10 cellular contexts compared by ENCODE assay signal in genomic region chr18:50659091-50660003, GRCh38.
A peak's percentile ranks its signal among the peaks of the same experiment; 100 is the strongest.
DNase-seq lines count a peak whose midpoint lies in the region; ATAC-seq, FAIRE-seq and TF ChIP-seq lines count a peak whose summit lies in the region.
"Had no signal": no experiment of that assay in that cellular context is flagged by ENCODE, and none has a peak within 500 bp of the region (broad histone marks: within the 10 kb centered on the region; RNA-seq: fewer than 3 reads in every experiment).

No MANE protein-coding gene starts in this region.

- H3K9me3 Mint-ChIP-seq in CD4-positive, alpha-beta T cell, result peaks cover 4% of the 10 kb centered on the region

- H3K27me3 ChIP-seq in right cardiac atrium (ENCODE audit: control insufficient read depth, insufficient read depth), result no peaks in the 10 kb centered on the region
- H3K27me3 ChIP-seq in CD4-positive, alpha-beta T cell (ENCODE audit: control insufficient read depth, insufficient read depth, low read length), result no peaks in the 10 kb centered on the region

- intact Hi-C loops in right cardiac atrium (cut with DNase I), result loop anchor here in 2 of 4 donors (5.0 to 10.0 kb wide), 2 partner anchors 123 to 125 kb away; no protein-coding TSS in a partner anchor
- intact Hi-C loops in CD4-positive, alpha-beta T cell (cut with DNase I, micrococcal nuclease), result no loop called here

- H3K4me1 Mint-ChIP-seq in CD4-positive, alpha-beta T cell (ENCODE audit: low read depth), result no peaks in the 10 kb centered on the region

- peaks cover 8% of the 10 kb centered on the region for H3K4me1 ChIP-seq in right cardiac atrium (ENCODE audit: control insufficient read depth, insufficient read depth, low read length)

- no peaks in the 10 kb centered on the region for H3K9me3 ChIP-seq in right cardiac atrium (ENCODE audit: control insufficient read depth, low read length)
- no peaks in the 10 kb centered on the region for H3K9me3 ChIP-seq in CD4-positive, alpha-beta T cell (ENCODE audit: control insufficient read depth, low read length)

- H3K4me3 ChIP-seq in right cardiac atrium (ENCODE audit: low read length), result no peak overlapping the region
- H3K4me3 ChIP-seq: GM12878 had no signal

- no peak for TF ChIP-seq CTCF in CD4-positive, alpha-beta T cell (IDR thresholded peaks at IDR 0.05)

- H3K4me3 Mint-ChIP-seq in CD4-positive, alpha-beta T cell, result no peak overlapping the region
- H3K4me3 Mint-ChIP-seq: stimulated activated naive CD8-positive, alpha-beta T cell treated with anti-CD3 and anti-CD28 coated beads, Interleukin-15, Interleukin-2, amounts not matched to agents 100 ng/mL and 50 ng/mL, for 24 hours had no signal

- DNase-seq in NCI-H2171 treated with DMSO at 0.1 percent for 48 hours (lab: John Stamatoyannopoulos, UW) (peak; percentile 27), NCI-H2171 (lab: John Stamatoyannopoulos, UW) (no peak), astrocyte of the hippocampus (ENCODE audit: low read depth, low spot score) (peak; percentile 80), right cardiac atrium (no peak), urothelium cell line (ENCODE audit: low spot score) (peak; percentile 70), inferior parietal cortex (ENCODE audit: extremely low spot score) (no peak)
- no peak for DNase-seq in CD4-positive, alpha-beta T cell

- H3K36me3 Mint-ChIP-seq in CD4-positive, alpha-beta T cell (ENCODE audit: low read depth), result no peaks in the 10 kb centered on the region

- ATAC-seq in right cardiac atrium (peak; percentile 45 to 61), GM18520 (IDR thresholded peaks at IDR 0.05; ENCODE audit: unreplicated experiment) (no peak)
- no peak for ATAC-seq in CD4-positive, alpha-beta T cell (ENCODE audit: poor library complexity)
- ATAC-seq: GM12878 had no signal

- no peak for FAIRE-seq in urothelium cell line (lab: Jason Lieb, UNC)
- FAIRE-seq: GM12878 had no signal

- POLR2A ChIA-PET in CD4-positive, alpha-beta T cell (lab: Charles Lee), result no interaction called here

- no peak overlapping the region for H3K27ac Mint-ChIP-seq in CD4-positive, alpha-beta T cell
- H3K27ac Mint-ChIP-seq: stimulated activated naive CD8-positive, alpha-beta T cell treated with anti-CD3 and anti-CD28 coated beads, Interleukin-15, Interleukin-2, amounts not matched to agents 100 ng/mL and 50 ng/mL, for 24 hours had no signal

- WGBS in right cardiac atrium, result 38% methylated on average over 13 of the region's 13 CpGs

- peak overlapping the region; percentile 90 for H3K27ac ChIP-seq in right cardiac atrium (ENCODE audit: low read length)
- H3K27ac ChIP-seq in CD4-positive, alpha-beta T cell (ENCODE audit: low read depth, low read length), result no peak overlapping the region

- CTCF ChIA-PET in CD4-positive, alpha-beta T cell (lab: Charles Lee), result no interaction called here

- no peaks in the 10 kb centered on the region for H3K27me3 Mint-ChIP-seq in CD4-positive, alpha-beta T cell
- H3K27me3 Mint-ChIP-seq: stimulated activated naive CD8-positive, alpha-beta T cell treated with anti-CD3 and anti-CD28 coated beads, Interleukin-15, Interleukin-2, amounts not matched to agents 100 ng/mL and 50 ng/mL, for 24 hours had no signal

Comparison
In these comparisons a context has a peak if more than half of its experiments do, and no peak if none do; other contexts are left out.
1. DNase-seq: peak in NCI-H2171 treated with DMSO at 0.1 percent for 48 hours (single experiment), astrocyte of the hippocampus (single experiment) and urothelium cell line (single experiment); none in NCI-H2171 (single experiment), right cardiac atrium (0 of 3), inferior parietal cortex (single experiment) and CD4-positive, alpha-beta T cell (0 of 10).
2. ATAC-seq: peak in right cardiac atrium (2 of 2); none in CD4-positive, alpha-beta T cell (single experiment) and GM18520 (single experiment).